27 cellular contexts compared by ENCODE assay signal in the genomic region with DNA sequence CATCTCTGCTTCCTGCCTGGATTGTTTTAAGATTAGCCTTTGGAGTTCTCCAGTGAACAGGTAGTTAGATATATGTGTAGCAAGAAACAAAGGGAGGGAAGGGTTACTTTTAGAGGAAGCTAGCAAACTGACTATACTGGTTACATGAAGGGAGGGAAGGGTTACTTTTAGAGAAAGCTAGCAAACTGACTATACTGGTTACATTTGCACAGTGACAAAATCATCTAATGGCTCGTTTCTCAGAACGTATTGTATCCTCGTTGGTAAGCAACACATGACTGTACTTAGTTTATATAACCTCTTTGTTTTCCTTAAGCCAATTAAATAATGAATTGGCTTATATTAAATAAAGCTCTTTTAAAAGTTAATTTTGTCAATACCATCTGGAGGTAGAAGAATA.
"Had no signal": no experiment of that assay in that cellular context is flagged by ENCODE, and none has a peak within 500 bp of the region (broad histone marks: within the 10 kb centered on the region; RNA-seq: fewer than 3 reads in every experiment).

No MANE protein-coding gene starts in this region.

- H3K9me3 ChIP-seq: heart left ventricle, left ventricle myocardium inferior, pancreas, right atrium auricular region, right lobe of liver, stomach, suprapubic skin, thoracic aorta, tibial artery, upper lobe of right lung had no signal

- H3K4me1 ChIP-seq: heart left ventricle, left ventricle myocardium inferior, pancreas, right atrium auricular region, right lobe of liver, stomach, suprapubic skin, tibial artery, upper lobe of right lung had no signal

- ATAC-seq: heart left ventricle; natural killer cell; right lobe of liver; stimulated activated naive B cell treated with anti-CD40 and anti-IgM and Interleukin-4, amounts not matched to agents 10 μg/mL and 1 μg/mL and 100 μg/mL, for 72 hours; stimulated activated naive CD8-positive, alpha-beta T cell treated with anti-CD3 and anti-CD28 coated beads, Interleukin-15, Interleukin-2, amounts not matched to agents 100 U/mL and 50 U/mL, for 24 hours; upper lobe of right lung had no signal

- H3K9me3 Mint-ChIP-seq: mesothelial cell of epicardium; naive B cell; natural killer cell; nephron progenitor cell; stimulated activated naive B cell treated with anti-CD40 and anti-IgM and Interleukin-4, amounts not matched to agents 10 μg/mL and 1 μg/mL and 100 μg/mL, for 72 hours had no signal

- H3K27me3 ChIP-seq: heart left ventricle, hepatocyte, pancreas, right atrium auricular region, right lobe of liver, stomach, suprapubic skin, tibial artery, upper lobe of right lung had no signal

- H3K4me1 Mint-ChIP-seq: naive B cell; natural killer cell; nephron progenitor cell; stimulated activated naive B cell treated with anti-CD40 and anti-IgM and Interleukin-4, amounts not matched to agents 10 μg/mL and 1 μg/mL and 100 μg/mL, for 72 hours had no signal

- H3K27ac ChIP-seq: heart left ventricle, hepatocyte, left ventricle myocardium inferior, pancreas, right atrium auricular region, right lobe of liver, stomach, suprapubic skin, thoracic aorta, tibial artery, upper lobe of right lung had no signal

- H3K36me3 Mint-ChIP-seq: mesothelial cell of epicardium; naive B cell; natural killer cell; stimulated activated naive B cell treated with anti-CD40 and anti-IgM and Interleukin-4, amounts not matched to agents 10 μg/mL and 1 μg/mL and 100 μg/mL, for 72 hours had no signal

- H3K36me3 ChIP-seq: heart left ventricle, left ventricle myocardium inferior, pancreas, right atrium auricular region, right lobe of liver, stomach, suprapubic skin, thoracic aorta, tibial artery, upper lobe of right lung had no signal

- DNase-seq: heart left ventricle; islet precursor cell; left ventricle myocardium inferior; mesendoderm; naive B cell; natural killer cell; nephron progenitor cell; pancreas; posterior cingulate gyrus; right lobe of liver; stimulated activated CD4-positive, alpha-beta T cell treated with anti-CD3 and anti-CD28 coated beads, Interleukin-1b, Interleukin-23, amount 100 ng/mL, for 48 hours; stimulated activated CD4-positive, alpha-beta T cell treated with anti-CD3 and anti-CD28 coated beads, Interleukin-2, amount 100 ng/mL, for 48 hours; stimulated activated CD4-positive, alpha-beta T cell treated with anti-CD3 and anti-CD28 coated beads, Interleukin-4, amount 100 ng/mL, for 4 hours; stimulated activated CD8-positive, alpha-beta memory T cell treated with anti-CD3 and anti-CD28 coated beads, Interleukin-4, amount 100 ng/mL, for 48 hours; stimulated activated naive B cell treated with anti-CD40 and anti-IgM and Interleukin-4, amounts not matched to agents 10 μg/mL and 1 μg/mL and 100 μg/mL, for 72 hours; stimulated activated naive CD8-positive, alpha-beta T cell treated with anti-CD3 and anti-CD28 coated beads, Interleukin-15, Interleukin-2, amounts not matched to agents 100 U/mL and 50 U/mL, for 24 hours; stomach; tibial artery; trophoblast cell; upper lobe of right lung had no signal

- H3K4me3 ChIP-seq: heart left ventricle, hepatocyte, left ventricle myocardium inferior, lung, pancreas, right atrium auricular region, right lobe of liver, smooth muscle cell, stomach, suprapubic skin, thoracic aorta, tibial artery, upper lobe of right lung had no signal

- H3K4me3 Mint-ChIP-seq: mesothelial cell of epicardium; naive B cell; natural killer cell; nephron progenitor cell; stimulated activated naive B cell treated with anti-CD40 and anti-IgM and Interleukin-4, amounts not matched to agents 10 μg/mL and 1 μg/mL and 100 μg/mL, for 72 hours had no signal

- H3K27ac Mint-ChIP-seq: mesothelial cell of epicardium; naive B cell; natural killer cell; nephron progenitor cell; stimulated activated naive B cell treated with anti-CD40 and anti-IgM and Interleukin-4, amounts not matched to agents 10 μg/mL and 1 μg/mL and 100 μg/mL, for 72 hours had no signal

- H3K27me3 Mint-ChIP-seq: naive B cell; stimulated activated naive B cell treated with anti-CD40 and anti-IgM and Interleukin-4, amounts not matched to agents 10 μg/mL and 1 μg/mL and 100 μg/mL, for 72 hours had no signal
